In the genomic region with DNA sequence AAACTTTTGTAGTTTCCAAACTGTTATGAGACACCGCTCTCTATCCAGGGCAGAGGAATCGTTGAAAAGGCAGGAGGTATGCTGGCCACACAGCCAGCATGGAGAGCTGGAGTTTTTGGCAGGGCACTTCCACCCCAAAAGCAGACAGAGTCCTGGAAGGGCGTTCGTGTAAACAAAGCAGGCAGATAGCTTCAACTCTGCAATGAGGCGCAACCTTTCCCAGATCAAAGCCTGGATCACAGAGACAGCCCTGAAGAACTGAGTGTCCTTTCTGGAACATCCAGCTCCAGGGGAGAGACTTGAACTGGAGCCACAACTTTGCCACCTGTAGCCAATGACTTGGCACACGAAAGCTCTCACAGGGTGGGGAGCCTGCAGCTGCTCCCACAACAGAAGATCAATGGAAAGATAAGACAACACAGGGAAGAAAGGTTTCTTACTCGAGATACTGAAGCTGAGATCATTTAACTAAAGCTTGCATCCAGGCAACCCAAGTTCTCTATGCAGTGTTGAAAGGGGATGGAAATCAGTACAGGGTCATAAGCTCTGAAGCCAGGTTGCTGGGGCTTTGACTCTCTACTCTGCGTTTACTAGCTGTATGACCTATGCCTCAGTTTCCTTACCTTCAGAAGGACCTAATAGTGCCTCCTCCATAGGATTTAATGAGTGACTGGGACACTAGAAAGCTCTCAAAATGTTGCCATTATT, we compare ENCODE assay signal across 23 cellular contexts.
DNase-seq lines count a peak whose midpoint lies in the region; ATAC-seq, FAIRE-seq and TF ChIP-seq lines count a peak whose summit lies in the region.
"Had no signal": no experiment of that assay in that cellular context is flagged by ENCODE, and none has a peak within 500 bp of the region (broad histone marks: within the 10 kb centered on the region; RNA-seq: fewer than 3 reads in every experiment).

No MANE protein-coding gene starts in this region.

- no peak overlapping the region for H2BK15ac ChIP-seq in neuronal stem cell (ENCODE audit: low read length)

- intact Hi-C loops in heart left ventricle (cut with DNase I) (loop anchor here in 1 of 10 donors (5.0 kb wide), 1 partner anchor 184 kb away; no protein-coding TSS in a partner anchor), thyroid gland (cut with DNase I) (no loop called here)

- H3K36me3 ChIP-seq in astrocyte (ENCODE audit: insufficient read depth, low read length) (no peaks in the 10 kb centered on the region), heart left ventricle (no peaks in the 10 kb centered on the region), neuronal stem cell (replicated peaks in 1 of 2; ENCODE audit: control insufficient read depth in 2 of 2, insufficient read depth in 2 of 2, low read length in 2 of 2) (no peaks in the 10 kb centered on the region), thyroid gland (no peaks in the 10 kb centered on the region), smooth muscle cell (ENCODE audit: low read depth) (no peaks in the 10 kb centered on the region)
- H3K36me3 ChIP-seq: WERI-Rb-1 had no signal

- WGBS in heart left ventricle, 4 donors, result 50 to 66% (median 59%) methylated on average over 8 of the region's 8 CpGs
- WGBS in neuronal stem cell (ENCODE audit: extremely low coverage in 2 of 2, insufficient read length in 2 of 2, insufficient replicate concordance in 1 of 2), 2 donors, result no CpG with 5 or more reads among the region's 8 CpGs
- WGBS in thyroid gland, 2 donors, result 39 to 50% methylated on average over 8 of the region's 8 CpGs
- 76% methylated on average over 8 of the region's 8 CpGs for WGBS in smooth muscle cell (ENCODE audit: low lambda C conversion rate)

- H3K23ac ChIP-seq in neuronal stem cell (ENCODE audit: low read depth, low read length, poor library complexity), result no peak overlapping the region

- no peaks in the 10 kb centered on the region for H3F3A ChIP-seq in smooth muscle cell (ENCODE audit: low read depth)

- TF ChIP-seq CTCF in astrocyte (IDR thresholded peaks at IDR 0.05; ENCODE audit: insufficient read depth, low read depth, low read length) (no peak), heart left ventricle (IDR thresholded peaks at IDR 0.05) (no peak), thyroid gland (IDR thresholded peaks at IDR 0.05) (no peak), smooth muscle cell (IDR thresholded peaks at IDR 0.05; ENCODE audit: borderline replicate concordance, insufficient read depth, poor library complexity, severe bottlenecking) (no peak)

- H3K4me3 ChIP-seq in astrocyte (ENCODE audit: insufficient read depth, low read depth, low read length) (no peak overlapping the region), heart left ventricle (no peak overlapping the region), neuronal stem cell (ENCODE audit: low read length in 2 of 2) (no peak overlapping the region), thyroid gland (replicated peaks in 1 of 3) (no peak overlapping the region), smooth muscle cell (no peak overlapping the region)
- H3K4me3 ChIP-seq: coronary artery had no signal

- no peaks in the 10 kb centered on the region for H3K9me3 ChIP-seq in astrocyte (ENCODE audit: insufficient read depth, low read depth, low read length)
- H3K9me3 ChIP-seq in heart left ventricle, result no peaks in the 10 kb centered on the region
- H3K9me3 ChIP-seq in neuronal stem cell (replicated peaks in 1 of 2; ENCODE audit: control insufficient read depth in 2 of 2, insufficient read depth in 1 of 2, low read depth in 1 of 2, low read length in 2 of 2), result no peaks in the 10 kb centered on the region
- H3K9me3 ChIP-seq in thyroid gland, result no peaks in the 10 kb centered on the region
- no peaks in the 10 kb centered on the region for H3K9me3 ChIP-seq in smooth muscle cell (replicated peaks; ENCODE audit: low read depth)

- peaks cover 3% of the 10 kb centered on the region for H3K27me3 Mint-ChIP-seq in astrocyte (ENCODE audit: low read depth, unreplicated experiment)

- no peak overlapping the region for H3K14ac ChIP-seq in neuronal stem cell (ENCODE audit: low read length)

- no peak overlapping the region for H2AK5ac ChIP-seq in neuronal stem cell (ENCODE audit: low read depth, low read length)

- H3K79me1 ChIP-seq in neuronal stem cell (ENCODE audit: low read depth, low read length), result no peaks in the 10 kb centered on the region

- H3K9me3 Mint-ChIP-seq in astrocyte (ENCODE audit: unreplicated experiment), result no peaks in the 10 kb centered on the region
- H3K9me3 Mint-ChIP-seq: activated CD4-positive, alpha-beta memory T cell treated with anti-CD3 and anti-CD28 coated beads for 36 hours; activated naive CD4-positive, alpha-beta T cell treated with anti-CD3 and anti-CD28 coated beads, Interleukin-2, amount 10 ng/mL, durations not matched to agents 7 days and 5 days; naive thymus-derived CD4-positive, alpha-beta T cell; stimulated activated memory B cell treated with anti-CD40 and anti-IgM and Interleukin-4, amounts not matched to agents 10 μg/mL and 1 μg/mL and 100 μg/mL, for 72 hours had no signal

- H3K4me1 ChIP-seq in astrocyte (ENCODE audit: insufficient read depth, low read length) (no peaks in the 10 kb centered on the region), heart left ventricle (peaks cover 0 to 56% (median 8%) of the 10 kb centered on the region in 12 donors), neuronal stem cell (ENCODE audit: control insufficient read depth in 2 of 2, insufficient read depth in 1 of 2, low read depth in 1 of 2, low read length in 2 of 2) (peaks cover 0 to 6% of the 10 kb centered on the region in 2 donors), thyroid gland (peaks cover 20 to 28% of the 10 kb centered on the region in 2 donors), smooth muscle cell (ENCODE audit: low read depth) (no peaks in the 10 kb centered on the region)

- H3K79me2 ChIP-seq in astrocyte (ENCODE audit: insufficient read depth, low read length), result no peaks in the 10 kb centered on the region
- H3K79me2 ChIP-seq in smooth muscle cell (ENCODE audit: low read depth), result no peaks in the 10 kb centered on the region

- peak overlapping the region; percentile 21 for H3K4me3 Mint-ChIP-seq in astrocyte (ENCODE audit: unreplicated experiment)
- H3K4me3 Mint-ChIP-seq: activated CD4-positive, alpha-beta memory T cell treated with anti-CD3 and anti-CD28 coated beads for 36 hours; activated naive CD4-positive, alpha-beta T cell treated with anti-CD3 and anti-CD28 coated beads, Interleukin-2, amount 10 ng/mL, durations not matched to agents 7 days and 5 days; naive thymus-derived CD4-positive, alpha-beta T cell; stimulated activated memory B cell treated with anti-CD40 and anti-IgM and Interleukin-4, amounts not matched to agents 10 μg/mL and 1 μg/mL and 100 μg/mL, for 72 hours had no signal

- no peak overlapping the region for H2BK12ac ChIP-seq in neuronal stem cell (ENCODE audit: low read length)

- no peak overlapping the region for H3K4ac ChIP-seq in neuronal stem cell (ENCODE audit: low read length)

- no peaks in the 10 kb centered on the region for H3K27me3 ChIP-seq in astrocyte (ENCODE audit: insufficient read depth, low read length)
- peaks cover 0 to 11% (median 0%) of the 10 kb centered on the region in 9 donors for H3K27me3 ChIP-seq in heart left ventricle
- H3K27me3 ChIP-seq in neuronal stem cell (ENCODE audit: control insufficient read depth in 3 of 3, insufficient read depth in 3 of 3, low read depth in 1 of 3, low read length in 3 of 3), result no peaks in the 10 kb centered on the region
- no peaks in the 10 kb centered on the region for H3K27me3 ChIP-seq in thyroid gland
- no peaks in the 10 kb centered on the region for H3K27me3 ChIP-seq in smooth muscle cell (ENCODE audit: low read depth)

- DNase-seq in astrocyte (ENCODE audit: low read depth) (no peak), heart left ventricle (peak in 1 of 5 donors; percentile 41), neuronal stem cell (ENCODE audit: low spot score) (no peak), thyroid gland (peak; percentile 28 to 47), AG08396 (ENCODE audit: low spot score) (no peak), smooth muscle cell (lab: John Stamatoyannopoulos, UW; ENCODE audit: unreplicated experiment) (no peak), cerebellar cortex (ENCODE audit: low spot score) (no peak)
- DNase-seq: activated CD4-positive, alpha-beta memory T cell treated with anti-CD3 and anti-CD28 coated beads for 36 hours; activated naive CD4-positive, alpha-beta T cell treated with anti-CD3 and anti-CD28 coated beads, Interleukin-2, amount 10 ng/mL, durations not matched to agents 7 days and 5 days; activated T-cell treated with anti-CD3 and anti-CD28 coated beads, Interleukin-2, amount 50 U/mL, for 1 hour; EL; naive thymus-derived CD4-positive, alpha-beta T cell; NCI-H146; NCI-H226; stimulated activated CD4-positive, alpha-beta T cell treated with anti-CD3 and anti-CD28 coated beads, Interleukin-15, amount 100 ng/mL, for 24 hours; T-helper 1 cell; WERI-Rb-1 had no signal

- no peak overlapping the region for H2BK5ac ChIP-seq in neuronal stem cell (ENCODE audit: low read length)

- no peak overlapping the region for H3K4me2 ChIP-seq in astrocyte (ENCODE audit: low read length)
- H3K4me2 ChIP-seq in neuronal stem cell (ENCODE audit: insufficient read depth, low read length, poor library complexity, severe bottlenecking), result no peak overlapping the region
- no peak overlapping the region for H3K4me2 ChIP-seq in smooth muscle cell

- H3K36me3 Mint-ChIP-seq in astrocyte (ENCODE audit: low read depth, unreplicated experiment), result peaks cover 2% of the 10 kb centered on the region
- H3K36me3 Mint-ChIP-seq: activated CD4-positive, alpha-beta memory T cell treated with anti-CD3 and anti-CD28 coated beads for 36 hours; activated naive CD4-positive, alpha-beta T cell treated with anti-CD3 and anti-CD28 coated beads, Interleukin-2, amount 10 ng/mL, durations not matched to agents 7 days and 5 days; stimulated activated memory B cell treated with anti-CD40 and anti-IgM and Interleukin-4, amounts not matched to agents 10 μg/mL and 1 μg/mL and 100 μg/mL, for 72 hours had no signal

- no peak for TF ChIP-seq POLR2A in heart left ventricle (IDR thresholded peaks at IDR 0.05)
- TF ChIP-seq POLR2A in thyroid gland (IDR thresholded peaks at IDR 0.05), result no peak

- H3K27ac ChIP-seq in astrocyte (ENCODE audit: low read depth, low read length), result no peak overlapping the region
- peak overlapping the region in 10 of 12 donors; percentile 3 to 78 (median 59) for H3K27ac ChIP-seq in heart left ventricle
- H3K27ac ChIP-seq in neuronal stem cell (replicated peaks; ENCODE audit: low read length), result no peak overlapping the region
- no peak overlapping the region for H3K27ac ChIP-seq in thyroid gland
- no peak overlapping the region for H3K27ac ChIP-seq in smooth muscle cell (ENCODE audit: low read depth)
- H3K27ac ChIP-seq: RWPE1, WERI-Rb-1 had no signal

- peaks cover 12% of the 10 kb centered on the region for H3K4me1 Mint-ChIP-seq in astrocyte (ENCODE audit: low read depth, unreplicated experiment)
- H3K4me1 Mint-ChIP-seq: activated naive CD4-positive, alpha-beta T cell treated with anti-CD3 and anti-CD28 coated beads, Interleukin-2, amount 10 ng/mL, durations not matched to agents 7 days and 5 days; stimulated activated memory B cell treated with anti-CD40 and anti-IgM and Interleukin-4, amounts not matched to agents 10 μg/mL and 1 μg/mL and 100 μg/mL, for 72 hours had no signal

- H4K8ac ChIP-seq in neuronal stem cell (ENCODE audit: low read depth, low read length), result no peak overlapping the region

- H4K91ac ChIP-seq in neuronal stem cell (ENCODE audit: low read depth, low read length, poor library complexity), result no peak overlapping the region

- H3K27ac Mint-ChIP-seq in astrocyte (ENCODE audit: unreplicated experiment), result no peak overlapping the region
- H3K27ac Mint-ChIP-seq: activated CD4-positive, alpha-beta memory T cell treated with anti-CD3 and anti-CD28 coated beads for 36 hours; activated naive CD4-positive, alpha-beta T cell treated with anti-CD3 and anti-CD28 coated beads, Interleukin-2, amount 10 ng/mL, durations not matched to agents 7 days and 5 days; naive thymus-derived CD4-positive, alpha-beta T cell; stimulated activated memory B cell treated with anti-CD40 and anti-IgM and Interleukin-4, amounts not matched to agents 10 μg/mL and 1 μg/mL and 100 μg/mL, for 72 hours had no signal

- no peak overlapping the region for H2BK120ac ChIP-seq in neuronal stem cell (ENCODE audit: low read depth, low read length)

- H2AFZ ChIP-seq in astrocyte (ENCODE audit: low read depth, low read length) (no peak overlapping the region), neuronal stem cell (ENCODE audit: low read length) (peak overlapping the region; percentile 37), smooth muscle cell (ENCODE audit: low read depth) (no peak overlapping the region)

- peak; percentile 30 to 71 (median 50) for ATAC-seq in heart left ventricle
- ATAC-seq in HG03457 (IDR thresholded peaks at IDR 0.05; ENCODE audit: unreplicated experiment), result no peak
- ATAC-seq: naive thymus-derived CD4-positive, alpha-beta T cell; stimulated activated memory B cell treated with anti-CD40 and anti-IgM and Interleukin-4, amounts not matched to agents 10 μg/mL and 1 μg/mL and 100 μg/mL, for 72 hours had no signal

- no peak for FAIRE-seq in astrocyte (lab: Jason Lieb, UNC)
- FAIRE-seq: GM18507, H54 had no signal

- H3K9ac ChIP-seq in astrocyte (ENCODE audit: low read length) (no peak overlapping the region), neuronal stem cell (ENCODE audit: low read depth, low read length, poor library complexity) (no peak overlapping the region), smooth muscle cell (ENCODE audit: low read depth) (no peak overlapping the region)

- no peaks in the 10 kb centered on the region for H4K20me1 ChIP-seq in astrocyte (ENCODE audit: insufficient read depth, low read length)
- H4K20me1 ChIP-seq in smooth muscle cell (ENCODE audit: low read depth), result no peaks in the 10 kb centered on the region

- H3K18ac ChIP-seq in neuronal stem cell (ENCODE audit: low read length), result no peak overlapping the region

Comparison
In these comparisons a context has a peak if more than half of its experiments do, and no peak if none do; other contexts are left out.
1. DNase-seq: peak in thyroid gland (2 of 2); none in astrocyte (single experiment), neuronal stem cell (single experiment), AG08396 (single experiment), smooth muscle cell (single experiment) and cerebellar cortex (single experiment).
2. H3K27ac ChIP-seq: peak in heart left ventricle (10 of 12); none in astrocyte (single experiment), neuronal stem cell (single experiment), thyroid gland (0 of 3) and smooth muscle cell (single experiment).